In genomic region chr17:82864721-82865240, GRCh38 we compare ENCODE assay signal across 1 cellular context.
TF ChIP-seq lines count a peak whose summit lies in the region.

No MANE protein-coding gene starts in this region.

TF ChIP-seq in SK-N-SH treated with all-trans-retinoic acid at 6 μM for 48 hours, 23 proteins besides CTCF, POLR2A, EP300 and RAD21 (continued from another document):
- no peak for TF ChIP-seq POU6F1 (CRISPR knock-in tag; IDR thresholded peaks at IDR 0.05; ENCODE audit: borderline replicate concordance, low read depth)
- TF ChIP-seq ZNF70 (CRISPR knock-in tag; IDR thresholded peaks at IDR 0.05): no peak
- TF ChIP-seq ARNTL (CRISPR knock-in tag; IDR thresholded peaks at IDR 0.05; ENCODE audit: borderline replicate concordance, low read depth): no peak
- no peak for TF ChIP-seq TOX (CRISPR knock-in tag; IDR thresholded peaks at IDR 0.05; ENCODE audit: borderline replicate concordance)
